In genomic region chr9:115604831-115605483, GRCh38 we compare ENCODE assay signal across 15 cellular contexts.
DNase-seq lines count a peak whose midpoint lies in the region; ATAC-seq, FAIRE-seq and TF ChIP-seq lines count a peak whose summit lies in the region.
"Had no signal": no experiment of that assay in that cellular context is flagged by ENCODE, and none has a peak within 500 bp of the region (broad histone marks: within the 10 kb centered on the region; RNA-seq: fewer than 3 reads in every experiment).

No MANE protein-coding gene starts in this region.

- H3K9me3 ChIP-seq in keratinocyte (ENCODE audit: control insufficient read depth, low read depth, low read length) = no peaks in the 10 kb centered on the region
- H3K9me3 ChIP-seq: HAP-1, sigmoid colon had no signal

- no peak overlapping the region for H3K27ac Mint-ChIP-seq in activated CD8-positive, alpha-beta T cell treated with anti-CD3 and anti-CD28 coated beads, Interleukin-2, amount 10 ng/mL, durations not matched to agents 7 days and 5 days
- H3K27ac Mint-ChIP-seq: activated naive CD8-positive, alpha-beta T cell treated with anti-CD3 and anti-CD28 coated beads for 36 hours; CD8-positive, alpha-beta memory T cell had no signal

- peak overlapping the region; percentile 0 for H3K4me2 ChIP-seq in keratinocyte (ENCODE audit: control insufficient read depth, extremely low read depth, insufficient read depth, low read depth, low read length)

- H3K36me3 ChIP-seq in keratinocyte (ENCODE audit: control insufficient read depth in 2 of 2, extremely low read depth in 1 of 2, insufficient read depth in 2 of 2, low read length in 2 of 2) = no peaks in the 10 kb centered on the region
- H3K36me3 ChIP-seq: HAP-1, sigmoid colon had no signal

- no peak overlapping the region for H3K9ac ChIP-seq in keratinocyte (ENCODE audit: control insufficient read depth, extremely low read depth, insufficient read depth, low read length)

- no peak for TF ChIP-seq CTCF in astrocyte of the spinal cord (IDR thresholded peaks at IDR 0.05; ENCODE audit: low read depth, low read length)
- no peak for TF ChIP-seq CTCF in keratinocyte (optimal IDR thresholded peaks at IDR 0.05 in 1 of 3, IDR thresholded peaks at IDR 0.05 in 1 of 3, conservative IDR thresholded peaks at IDR 0.05 in 1 of 3; ENCODE audit: extremely low read depth in 1 of 3, insufficient read depth in 2 of 3, low read length in 3 of 3)

- no peak overlapping the region for H3K4me3 Mint-ChIP-seq in activated CD8-positive, alpha-beta T cell treated with anti-CD3 and anti-CD28 coated beads, Interleukin-2, amount 10 ng/mL, durations not matched to agents 7 days and 5 days
- H3K4me3 Mint-ChIP-seq: activated naive CD8-positive, alpha-beta T cell treated with anti-CD3 and anti-CD28 coated beads for 36 hours; CD8-positive, alpha-beta memory T cell had no signal

- peak; percentile 90 for FAIRE-seq in keratinocyte (lab: Jason Lieb, UNC)

- POLR2A ChIA-PET in activated CD8-positive, alpha-beta T cell treated with anti-CD3 and anti-CD28 coated beads, Interleukin-2, amount 10 ng/mL, durations not matched to agents 7 days and 5 days (lab: Charles Lee) = no interaction called here

- no peaks in the 10 kb centered on the region for H3K36me3 Mint-ChIP-seq in activated CD8-positive, alpha-beta T cell treated with anti-CD3 and anti-CD28 coated beads, Interleukin-2, amount 10 ng/mL, durations not matched to agents 7 days and 5 days (ENCODE audit: low read depth)
- H3K36me3 Mint-ChIP-seq: activated naive CD8-positive, alpha-beta T cell treated with anti-CD3 and anti-CD28 coated beads for 36 hours; CD8-positive, alpha-beta memory T cell had no signal

- peaks cover 12% of the 10 kb centered on the region for H3K4me1 ChIP-seq in keratinocyte (ENCODE audit: control insufficient read depth, extremely low read depth, insufficient read depth, low read length)
- H3K4me1 ChIP-seq: HAP-1 had no signal

- H3K27ac ChIP-seq in keratinocyte (ENCODE audit: control insufficient read depth, insufficient read depth, low read length) = no peak overlapping the region
- H3K27ac ChIP-seq: sigmoid colon, VCaP had no signal

- H3K4me3 ChIP-seq in astrocyte of the spinal cord (ENCODE audit: low read depth, low read length) = no peak overlapping the region
- no peak overlapping the region for H3K4me3 ChIP-seq in keratinocyte (ENCODE audit: control insufficient read depth in 2 of 3, extremely low read depth in 1 of 3, insufficient read depth in 2 of 3, low read depth in 1 of 3, low read length in 3 of 3)
- H3K4me3 ChIP-seq: HAP-1, sigmoid colon had no signal

- H3K27me3 ChIP-seq in keratinocyte (ENCODE audit: control insufficient read depth, extremely low read depth, insufficient read depth, low read length) = no peaks in the 10 kb centered on the region
- H3K27me3 ChIP-seq: sigmoid colon had no signal

- H4K20me1 ChIP-seq in keratinocyte (ENCODE audit: control insufficient read depth, extremely low read depth, insufficient read depth, low read length) = no peaks in the 10 kb centered on the region

- H3K9me3 Mint-ChIP-seq in activated CD8-positive, alpha-beta T cell treated with anti-CD3 and anti-CD28 coated beads, Interleukin-2, amount 10 ng/mL, durations not matched to agents 7 days and 5 days (ENCODE audit: insufficient read depth) = no peaks in the 10 kb centered on the region
- H3K9me3 Mint-ChIP-seq: activated naive CD8-positive, alpha-beta T cell treated with anti-CD3 and anti-CD28 coated beads for 36 hours; CD8-positive, alpha-beta memory T cell had no signal

- dilution Hi-C loops in keratinocyte (cut with MboI; ENCODE audit: extremely low pct_ligation_motif_present, low sequenced_read_pairs) = no loop called here

- no peak overlapping the region for H2AFZ ChIP-seq in keratinocyte (ENCODE audit: control insufficient read depth, low read length)

- H3K4me1 Mint-ChIP-seq in activated CD8-positive, alpha-beta T cell treated with anti-CD3 and anti-CD28 coated beads, Interleukin-2, amount 10 ng/mL, durations not matched to agents 7 days and 5 days (ENCODE audit: low read depth) = no peaks in the 10 kb centered on the region
- H3K4me1 Mint-ChIP-seq: activated naive CD8-positive, alpha-beta T cell treated with anti-CD3 and anti-CD28 coated beads for 36 hours; CD8-positive, alpha-beta memory T cell had no signal

- H3K27me3 Mint-ChIP-seq in activated CD8-positive, alpha-beta T cell treated with anti-CD3 and anti-CD28 coated beads, Interleukin-2, amount 10 ng/mL, durations not matched to agents 7 days and 5 days (ENCODE audit: low read depth) = no peaks in the 10 kb centered on the region
- H3K27me3 Mint-ChIP-seq: activated naive CD8-positive, alpha-beta T cell treated with anti-CD3 and anti-CD28 coated beads for 36 hours; CD8-positive, alpha-beta memory T cell had no signal

- DNase-seq in AG20443 (ENCODE audit: low spot score) (peak; percentile 75), LHCN-M2 (ENCODE audit: low read depth) (peak; percentile 97), astrocyte of the spinal cord (ENCODE audit: low read depth, low spot score) (peak; percentile 93), keratinocyte (ENCODE audit: low read depth, low spot score) (peak; percentile 45), OCI-M1 (lab: John Stamatoyannopoulos, UW) (no peak), kidney glomerular epithelial cell (lab: John Stamatoyannopoulos, UW) (no peak)
- no peak for DNase-seq in activated CD8-positive, alpha-beta T cell treated with anti-CD3 and anti-CD28 coated beads, Interleukin-2, amount 10 ng/mL, durations not matched to agents 7 days and 5 days
- no peak for DNase-seq in activated CD4-positive, CD25-positive, alpha-beta regulatory T cell treated with anti-CD3 and anti-CD28 coated beads, Interleukin-2, amount 50 U/mL, for 72 hours
- DNase-seq: activated naive CD8-positive, alpha-beta T cell treated with anti-CD3 and anti-CD28 coated beads for 36 hours; CD8-positive, alpha-beta memory T cell; dermis blood vessel endothelial cell; sigmoid colon had no signal

- CTCF ChIA-PET in activated CD8-positive, alpha-beta T cell treated with anti-CD3 and anti-CD28 coated beads, Interleukin-2, amount 10 ng/mL, durations not matched to agents 7 days and 5 days (lab: Charles Lee) = interaction anchor here (2.1 kb wide), 1 partner anchor 12 kb away, joined by 12 read pairs; no protein-coding TSS in a partner anchor

- ATAC-seq in activated CD8-positive, alpha-beta T cell treated with anti-CD3 and anti-CD28 coated beads, Interleukin-2, amount 10 ng/mL, durations not matched to agents 7 days and 5 days = no peak
- ATAC-seq: left lobe of liver had no signal

- in situ Hi-C loops in astrocyte of the spinal cord (cut with HindIII; ENCODE audit: low sequenced_read_pairs) = no loop called here

- no peaks in the 10 kb centered on the region for H3K9me1 ChIP-seq in keratinocyte (ENCODE audit: control insufficient read depth, extremely low read depth, insufficient read depth, low read length)

- H3K79me2 ChIP-seq in keratinocyte (ENCODE audit: control insufficient read depth, insufficient read depth, low read length) = no peaks in the 10 kb centered on the region

Comparison
In these comparisons a context has a peak if more than half of its experiments do, and no peak if none do; other contexts are left out.
1. DNase-seq: peak in AG20443 (single experiment), LHCN-M2 (single experiment), astrocyte of the spinal cord (single experiment) and keratinocyte (single experiment); none in OCI-M1 (single experiment), activated CD8-positive, alpha-beta T cell treated with anti-CD3 and anti-CD28 coated beads, Interleukin-2, amount 10 ng/mL, durations not matched to agents 7 days and 5 days (single experiment), activated CD4-positive, CD25-positive, alpha-beta regulatory T cell treated with anti-CD3 and anti-CD28 coated beads, Interleukin-2, amount 50 U/mL, for 72 hours (single experiment) and kidney glomerular epithelial cell (single experiment).